In the genomic region with DNA sequence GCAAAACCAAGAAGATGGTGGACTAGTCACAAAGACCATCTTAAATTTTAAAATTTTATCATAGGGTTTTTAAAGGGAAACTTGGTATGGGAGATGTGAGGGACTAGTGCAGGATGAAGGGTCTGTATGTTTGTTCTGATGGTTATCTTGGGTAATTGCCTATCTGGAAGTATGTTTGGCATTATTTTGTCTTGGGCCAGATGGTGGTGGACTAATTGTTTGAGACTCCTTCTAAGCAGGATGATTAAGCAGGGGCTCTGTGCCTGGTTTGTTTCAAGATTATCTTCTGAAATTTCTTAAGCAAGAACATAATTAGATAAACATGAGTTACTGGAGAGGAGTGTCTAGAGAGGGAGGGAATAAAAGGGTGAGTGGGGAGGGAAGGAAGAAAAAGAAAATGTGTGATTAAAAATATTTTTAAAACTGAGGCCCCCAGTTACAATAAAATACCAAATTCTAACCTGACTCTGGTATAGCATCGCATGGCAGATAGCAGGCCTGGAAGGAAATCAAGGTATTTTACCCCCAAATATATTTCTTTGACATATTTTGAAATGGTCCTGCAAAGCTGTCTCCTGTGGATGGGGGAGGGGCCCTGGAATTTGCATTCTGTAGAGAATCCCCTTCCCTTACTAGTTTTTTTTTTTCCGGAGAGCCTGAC, we compare ENCODE assay signal across 1 cellular context.
TF ChIP-seq lines count a peak whose summit lies in the region.

No MANE protein-coding gene starts in this region.

TF ChIP-seq in SK-N-SH treated with all-trans-retinoic acid at 6 μM for 48 hours, 23 proteins besides CTCF, POLR2A, EP300 and RAD21 (continued from another document):
- TF ChIP-seq, protein P1, sequence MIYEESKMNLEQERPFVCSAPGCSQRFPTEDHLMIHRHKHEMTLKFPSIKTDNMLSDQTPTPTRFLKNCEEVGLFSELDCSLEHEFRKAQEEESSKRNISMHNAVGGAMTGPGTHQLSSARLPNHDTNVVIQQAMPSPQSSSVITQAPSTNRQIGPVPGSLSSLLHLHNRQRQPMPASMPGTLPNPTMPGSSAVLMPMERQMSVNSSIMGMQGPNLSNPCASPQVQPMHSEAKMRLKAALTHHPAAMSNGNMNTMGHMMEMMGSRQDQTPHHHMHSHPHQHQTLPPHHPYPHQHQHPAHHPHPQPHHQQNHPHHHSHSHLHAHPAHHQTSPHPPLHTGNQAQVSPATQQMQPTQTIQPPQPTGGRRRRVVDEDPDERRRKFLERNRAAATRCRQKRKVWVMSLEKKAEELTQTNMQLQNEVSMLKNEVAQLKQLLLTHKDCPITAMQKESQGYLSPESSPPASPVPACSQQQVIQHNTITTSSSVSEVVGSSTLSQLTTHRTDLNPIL (CRISPR knock-in tag; IDR thresholded peaks at IDR 0.05; ENCODE audit: low read depth): peak; percentile 59; the same call in 1 of the 2 replicates
- peak; percentile 55; the same call in 1 of the 2 replicates for TF ChIP-seq CSDC2 (CRISPR knock-in tag; IDR thresholded peaks at IDR 0.05)
- TF ChIP-seq TCF4 (CRISPR knock-in tag; IDR thresholded peaks at IDR 0.05; ENCODE audit: borderline replicate concordance): peak; percentile 93
- TF ChIP-seq TOX (CRISPR knock-in tag; IDR thresholded peaks at IDR 0.05; ENCODE audit: borderline replicate concordance): no peak
- peak; percentile 96 for TF ChIP-seq ISL1 (CRISPR knock-in tag; IDR thresholded peaks at IDR 0.05)
